Comparison of ENCODE assay signal across 13 cellular contexts in genomic region chr7:95590387-95591248, GRCh38. TPM values are rescaled to one million over a fixed set of nuclear protein-coding genes. Genes with fewer than 3 reads are reported as not detected.
DNase-seq lines count a peak whose midpoint lies in the region; ATAC-seq and TF ChIP-seq lines count a peak whose summit lies in the region.
"Had no signal": no experiment of that assay in that cellular context is flagged by ENCODE, and none has a peak within 500 bp of the region (broad histone marks: within the 10 kb centered on the region; RNA-seq: fewer than 3 reads in every experiment).

No MANE protein-coding gene starts in this region.

- H3K4me3 Mint-ChIP-seq in WTC11 (no peak overlapping the region), naive B cell (no peak overlapping the region)
- H3K4me3 Mint-ChIP-seq in activated CD4-positive, alpha-beta memory T cell treated with anti-CD3 and anti-CD28 coated beads, Interleukin-2, amount 10 ng/mL, durations not matched to agents 7 days and 5 days: no peak overlapping the region
- H3K4me3 Mint-ChIP-seq: neural crest cell had no signal

- CTCF ChIA-PET in WTC11 (lab: Charles Lee): interaction anchor here (1.3 kb wide), 1 partner anchor 100 kb away, joined by 4 read pairs; no protein-coding TSS in a partner anchor
- CTCF ChIA-PET in activated CD4-positive, alpha-beta memory T cell treated with anti-CD3 and anti-CD28 coated beads, Interleukin-2, amount 10 ng/mL, durations not matched to agents 7 days and 5 days (lab: Charles Lee): no interaction called here

- H3K36me3 Mint-ChIP-seq in WTC11: no peaks in the 10 kb centered on the region
- peaks cover 15 to 16% of the 10 kb centered on the region in 2 donors for H3K36me3 Mint-ChIP-seq in naive B cell
- no peaks in the 10 kb centered on the region for H3K36me3 Mint-ChIP-seq in activated CD4-positive, alpha-beta memory T cell treated with anti-CD3 and anti-CD28 coated beads, Interleukin-2, amount 10 ng/mL, durations not matched to agents 7 days and 5 days (ENCODE audit: low read depth)

- no peaks in the 10 kb centered on the region for H3K9me3 ChIP-seq in tibial artery
- H3K9me3 ChIP-seq: BLaER1 treated with 17β-estradiol and CSF1 and Interleukin-3, amounts not matched to agents 10 nM and 100 nM; SK-N-SH had no signal

- peaks cover 20% of the 10 kb centered on the region for H3K27me3 Mint-ChIP-seq in WTC11 (ENCODE audit: low read depth)
- H3K27me3 Mint-ChIP-seq in naive B cell: no peaks in the 10 kb centered on the region
- peaks cover 4% of the 10 kb centered on the region for H3K27me3 Mint-ChIP-seq in activated CD4-positive, alpha-beta memory T cell treated with anti-CD3 and anti-CD28 coated beads, Interleukin-2, amount 10 ng/mL, durations not matched to agents 7 days and 5 days

- H3K27ac ChIP-seq in tibial artery: peak overlapping the region; percentile 64 to 95
- H3K27ac ChIP-seq: BLaER1 treated with 17β-estradiol and CSF1 and Interleukin-3, amounts not matched to agents 10 nM and 100 nM had no signal

- peak overlapping the region; percentile 89 to 90 for H3K4me3 ChIP-seq in tibial artery
- H3K4me3 ChIP-seq: BLaER1 treated with 17β-estradiol and CSF1 and Interleukin-3, amounts not matched to agents 10 nM and 100 nM had no signal

- no peaks in the 10 kb centered on the region for H3K27me3 ChIP-seq in tibial artery

- H3K9me3 Mint-ChIP-seq in WTC11 (no peaks in the 10 kb centered on the region), naive B cell (no peaks in the 10 kb centered on the region)
- H3K9me3 Mint-ChIP-seq in activated CD4-positive, alpha-beta memory T cell treated with anti-CD3 and anti-CD28 coated beads, Interleukin-2, amount 10 ng/mL, durations not matched to agents 7 days and 5 days: no peaks in the 10 kb centered on the region
- H3K9me3 Mint-ChIP-seq: neural crest cell had no signal

- no peak for TF ChIP-seq CTCF in WTC11 (IDR thresholded peaks at IDR 0.05)
- TF ChIP-seq CTCF in tibial artery (IDR thresholded peaks at IDR 0.05): no peak

- peaks cover 88 to 98% (median 90%) of the 10 kb centered on the region in 3 donors for H3K36me3 ChIP-seq in tibial artery
- H3K36me3 ChIP-seq: BLaER1 treated with 17β-estradiol and CSF1 and Interleukin-3, amounts not matched to agents 10 nM and 100 nM had no signal

- H3K4me1 Mint-ChIP-seq in WTC11 (peaks cover 12% of the 10 kb centered on the region), naive B cell (peaks cover 9 to 29% (median 17%) of the 10 kb centered on the region in 3 donors)
- no peaks in the 10 kb centered on the region for H3K4me1 Mint-ChIP-seq in activated CD4-positive, alpha-beta memory T cell treated with anti-CD3 and anti-CD28 coated beads, Interleukin-2, amount 10 ng/mL, durations not matched to agents 7 days and 5 days

- H3K27ac Mint-ChIP-seq in WTC11: no peak overlapping the region
- H3K27ac Mint-ChIP-seq in naive B cell: peak overlapping the region in 4 of 6 donors; percentile 22 to 91 (median 31)
- no peak overlapping the region for H3K27ac Mint-ChIP-seq in activated CD4-positive, alpha-beta memory T cell treated with anti-CD3 and anti-CD28 coated beads, Interleukin-2, amount 10 ng/mL, durations not matched to agents 7 days and 5 days

- intact Hi-C loops in Right ventricle myocardium superior (cut with DNase I): no loop called here
- intact Hi-C loops in tibial artery (cut with DNase I; ENCODE audit: low total_unique reads): no loop called here

- H3K4me1 ChIP-seq in tibial artery: peaks cover 0 to 70% (median 29%) of the 10 kb centered on the region in 4 donors

- DNase-seq in WTC11 (ENCODE audit: low spot score) (no peak), Right ventricle myocardium superior (no peak), naive B cell (no peak), tibial artery (no peak), RKO (ENCODE audit: low spot score) (no peak)
- DNase-seq in activated CD4-positive, CD25-positive, alpha-beta regulatory T cell treated with anti-CD3 and anti-CD28 coated beads, Interleukin-2, amount 50 U/mL, for 72 hours: no peak
- DNase-seq in activated CD4-positive, alpha-beta memory T cell treated with anti-CD3 and anti-CD28 coated beads, Interleukin-2, amount 10 ng/mL, durations not matched to agents 7 days and 5 days: no peak
- DNase-seq: NCI-H2107, SK-N-SH had no signal

- no peak for ATAC-seq in WTC11
- peak; percentile 3 for ATAC-seq in Right ventricle myocardium superior (ENCODE audit: poor library complexity)
- no peak for ATAC-seq in naive B cell (ENCODE audit: low read depth in 2 of 2)
- ATAC-seq in HG03097 (IDR thresholded peaks at IDR 0.05; ENCODE audit: low FRiP score, unreplicated experiment): no peak

- POLR2A ChIA-PET in WTC11 (lab: Charles Lee): no interaction called here
- POLR2A ChIA-PET in activated CD4-positive, alpha-beta memory T cell treated with anti-CD3 and anti-CD28 coated beads, Interleukin-2, amount 10 ng/mL, durations not matched to agents 7 days and 5 days (lab: Charles Lee): no interaction called here

TF ChIP-seq in WTC11, 78 proteins besides CTCF, POLR2A, EP300 and RAD21:
- no peak for TF ChIP-seq ZNF138 (CRISPR knock-in tag; conservative IDR thresholded peaks at IDR 0.05)
- peak; percentile 58; the same call in 1 of the 2 replicates for TF ChIP-seq GABPB1 (CRISPR knock-in tag; IDR thresholded peaks at IDR 0.05)

RNA-seq across cellular contexts. Expression of gene PDK4, which starts 5.7 kb away (rescaled TPM):
- total RNA-seq in WTC11 (2021) (0.21 to 0.46 TPM (median 0.31 TPM) in 3 replicates), Right ventricle myocardium superior (374 TPM)
- 10 to 100 TPM in 1 of 6 donors, 1 to 10 TPM in 5; 1.3 to 32.4 (median 2.5) TPM for polyA plus RNA-seq in naive B cell (ENCODE audit: low read depth in 6 of 6)
- not detected for total RNA-seq in activated CD4-positive, alpha-beta memory T cell treated with anti-CD3 and anti-CD28 coated beads, Interleukin-2, amount 10 ng/mL, durations not matched to agents 7 days and 5 days
- polyA plus RNA-seq: keratinocyte had no signal

Comparison
In these comparisons a context has a peak if more than half of its experiments do, and no peak if none do; other contexts are left out.
1. H3K27ac Mint-ChIP-seq: peak in naive B cell (4 of 6); none in WTC11 (single experiment) and activated CD4-positive, alpha-beta memory T cell treated with anti-CD3 and anti-CD28 coated beads, Interleukin-2, amount 10 ng/mL, durations not matched to agents 7 days and 5 days (single experiment).
2. RNA of gene PDK4, which starts 5.7 kb away (total RNA-seq): 374 TPM in Right ventricle myocardium superior (single experiment); 0.21 to 0.46 TPM in WTC11 and not detected in activated CD4-positive, alpha-beta memory T cell treated with anti-CD3 and anti-CD28 coated beads, Interleukin-2, amount 10 ng/mL, durations not matched to agents 7 days and 5 days; every median in the first group is over 100 times any median in the second.